In the genomic region with DNA sequence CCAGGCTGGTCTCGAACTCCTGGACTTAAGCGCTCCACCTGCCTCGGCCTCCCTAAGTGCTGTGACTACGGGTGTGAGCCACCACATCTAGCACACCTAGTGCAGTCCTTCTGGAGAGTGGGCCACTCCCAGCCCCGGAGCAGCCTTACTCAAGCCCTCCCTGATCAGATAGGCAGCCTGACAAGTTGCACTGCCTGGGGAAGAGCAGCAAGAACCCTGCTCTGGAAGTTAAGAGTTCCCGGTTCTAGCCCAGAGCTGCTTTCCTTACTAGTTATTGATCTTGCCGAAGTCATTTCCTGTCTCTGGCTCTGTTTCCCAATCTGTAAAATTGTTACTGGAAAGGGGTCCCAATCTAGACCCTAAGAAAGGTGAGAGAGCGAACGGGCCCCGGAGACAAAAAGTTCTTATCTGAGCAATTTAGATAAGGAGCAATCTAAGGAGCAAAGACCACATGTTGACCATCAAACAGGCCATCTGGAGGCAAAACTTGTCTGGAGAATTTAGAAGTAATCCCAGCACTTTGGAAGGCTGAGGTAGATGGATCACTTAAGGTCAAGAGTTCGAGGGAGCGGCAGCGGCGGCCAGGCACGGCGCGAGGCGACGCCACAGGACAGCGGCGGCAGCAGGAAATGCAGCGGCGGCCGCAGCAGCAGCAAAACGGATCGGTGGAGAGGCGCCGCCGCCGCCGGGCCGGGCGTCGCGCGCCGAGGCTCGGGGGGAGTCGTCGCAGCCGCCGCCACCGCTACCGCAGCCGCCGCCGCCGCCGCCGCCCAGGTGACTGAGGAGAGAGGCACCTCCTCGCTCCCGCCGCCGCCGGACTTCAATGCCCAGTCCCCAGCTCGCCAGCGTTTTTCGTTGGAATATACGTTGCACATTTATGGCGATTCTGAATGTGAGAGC, we compare ENCODE assay signal across 8 cellular contexts. TPM values are rescaled to one million over a fixed set of nuclear protein-coding genes. Genes with fewer than 3 reads are reported as not detected.
DNase-seq lines count a peak whose midpoint lies in the region; FAIRE-seq and TF ChIP-seq lines count a peak whose summit lies in the region.

No MANE protein-coding gene starts in this region.

- no peak for TF ChIP-seq POLR2A in erythroblast (IDR thresholded peaks at IDR 0.05; ENCODE audit: low read length)
- TF ChIP-seq POLR2A in suprapubic skin (IDR thresholded peaks at IDR 0.05) = no peak

- H3K27ac ChIP-seq in AG04450 (ENCODE audit: low read depth, low read length) (no peak overlapping the region), mucosa of rectum (ENCODE audit: low read depth in 2 of 2, low read length in 2 of 2) (peak overlapping the region; percentile 71 to 80), suprapubic skin (peak overlapping the region; percentile 79)

- H3K9me3 ChIP-seq in AG04450 (ENCODE audit: control insufficient read depth, insufficient read depth, low read length) (no peaks in the 10 kb centered on the region), mucosa of rectum (ENCODE audit: control insufficient read depth in 2 of 2, low read length in 2 of 2) (no peaks in the 10 kb centered on the region), suprapubic skin (no peaks in the 10 kb centered on the region)

- TF ChIP-seq CTCF in AG04450 (IDR thresholded peaks at IDR 0.05; ENCODE audit: low read depth, low read length) (peak; percentile 36), suprapubic skin (IDR thresholded peaks at IDR 0.05) (peak; percentile 23 to 60)

- H3K36me3 ChIP-seq in mucosa of rectum (ENCODE audit: control insufficient read depth in 2 of 2, insufficient read depth in 2 of 2, low read length in 2 of 2) (no peaks in the 10 kb centered on the region), suprapubic skin (no peaks in the 10 kb centered on the region)

- no peak for TF ChIP-seq EP300 in suprapubic skin (IDR thresholded peaks at IDR 0.05)

- H3K4me3 ChIP-seq in AG04450 (ENCODE audit: low read depth, low read length) (peak overlapping the region; percentile 50), mucosa of rectum (ENCODE audit: low read length in 2 of 2) (peak overlapping the region; percentile 66 to 77), suprapubic skin (peak overlapping the region; percentile 56)

- peaks cover 18 to 24% of the 10 kb centered on the region in 2 donors for H3K4me1 ChIP-seq in mucosa of rectum (ENCODE audit: control insufficient read depth in 2 of 2, insufficient read depth in 2 of 2, low read length in 2 of 2)
- peaks cover 47% of the 10 kb centered on the region for H3K4me1 ChIP-seq in suprapubic skin

- WGBS in suprapubic skin = 10% methylated on average over 59 of the region's 60 CpGs

- H3K27me3 ChIP-seq in AG04450 (ENCODE audit: control insufficient read depth, insufficient read depth, low read length) = no peaks in the 10 kb centered on the region
- H3K27me3 ChIP-seq in mucosa of rectum (ENCODE audit: control insufficient read depth in 2 of 2, insufficient read depth in 2 of 2, low read length in 2 of 2) = no peaks in the 10 kb centered on the region
- H3K27me3 ChIP-seq in suprapubic skin = no peaks in the 10 kb centered on the region

- peak overlapping the region; percentile 44 to 78 for H3K9ac ChIP-seq in mucosa of rectum (ENCODE audit: low read depth in 1 of 2, low read length in 2 of 2)

- POLR2A ChIA-PET in AG04450 (lab: Yijun Ruan, JAX) = no interaction called here

- DNase-seq in AG04450 (ENCODE audit: low read depth, low spot score) (no peak), GM18507 (ENCODE audit: extremely low spot score, insufficient read length, low read depth) (no peak), NCI-H774 (lab: John Stamatoyannopoulos, UW) (peak; percentile 55), activated T-cell treated with anti-CD3 and anti-CD28 coated beads for 48 hours (ENCODE audit: low read depth) (peak; percentile 49), erythroblast (lab: John Stamatoyannopoulos, UW) (peak; percentile 80 to 82), suprapubic skin (ENCODE audit: low spot score in 2 of 2) (no peak), middle frontal gyrus (ENCODE audit: extremely low spot score, low spot score) (no peak)

- peak; percentile 38 for FAIRE-seq in GM18507 (lab: Jason Lieb, UNC)

- CTCF ChIA-PET in AG04450 (lab: Charles Lee) = interaction anchor here (0.6 to 0.8 kb wide), 2 partner anchors 14 to 50 kb away, joined by 3 read pairs; no protein-coding TSS in a partner anchor

RNA-seq across cellular contexts. Expression of a gene that starts 4.3 kb away (rescaled TPM):
- 11.9 and 17.2 TPM in 2 replicates for polyA plus RNA-seq in AG04450 (2011; rRNA removed)
- 9.9 and 16.9 TPM in 2 replicates for polyA minus RNA-seq in AG04450 (2011; rRNA and poly(A)+ RNA removed)
- 10 to 100 TPM; 19.8 to 40.1 (median 30.4) TPM for total RNA-seq in suprapubic skin

RNA-seq across cellular contexts. Expression of a gene that starts 21.0 kb away (rescaled TPM):
- polyA plus RNA-seq in AG04450 (2011; rRNA removed) = 0.87 and 1.4 TPM in 2 replicates
- polyA minus RNA-seq in AG04450 (2011; rRNA and poly(A)+ RNA removed) = 0.41 and 0.48 TPM in 2 replicates
- total RNA-seq in suprapubic skin = 1 to 10 TPM; 1.2 to 8.8 (median 3.2) TPM

RNA-seq across cellular contexts. Expression of a gene that starts 30.2 kb away (rescaled TPM):
- polyA plus RNA-seq in AG04450 (2011; rRNA removed) = 29.4 and 36.8 TPM in 2 replicates
- 31.4 and 32.0 TPM in 2 replicates for polyA minus RNA-seq in AG04450 (2011; rRNA and poly(A)+ RNA removed)
- 10 to 100 TPM; 41.1 to 54.0 (median 46.0) TPM for total RNA-seq in suprapubic skin

RNA-seq across cellular contexts. Expression of a gene that starts 35.2 kb away (rescaled TPM):
- 35.4 and 38.2 TPM in 2 replicates for polyA plus RNA-seq in AG04450 (2011; rRNA removed)
- polyA minus RNA-seq in AG04450 (2011; rRNA and poly(A)+ RNA removed) = 39.0 and 39.7 TPM in 2 replicates
- 10 to 100 TPM; 34.7 to 62.5 (median 44.3) TPM for total RNA-seq in suprapubic skin

RNA-seq across cellular contexts. Expression of a gene that starts 45.8 kb away (rescaled TPM):
- 3.0 and 5.1 TPM in 2 replicates for polyA plus RNA-seq in AG04450 (2011; rRNA removed)
- polyA minus RNA-seq in AG04450 (2011; rRNA and poly(A)+ RNA removed) = 2.2 and 5.3 TPM in 2 replicates
- 1 to 10 TPM; 2.3 to 4.0 (median 3.6) TPM for total RNA-seq in suprapubic skin

Comparison
In these comparisons a context has a peak if more than half of its experiments do, and no peak if none do; other contexts are left out.
1. DNase-seq: peak in NCI-H774 (single experiment), activated T-cell treated with anti-CD3 and anti-CD28 coated beads for 48 hours (single experiment) and erythroblast (2 of 2); none in AG04450 (single experiment), GM18507 (single experiment), suprapubic skin (0 of 2) and middle frontal gyrus (single experiment).
2. Peak in every context shown above with its lines, with median percentiles within 50 percentile points of each other: H3K4me3 ChIP-seq.